In genomic region chr12:131391399-131391798, GRCh38 we compare ENCODE assay signal across 19 cellular contexts.
DNase-seq lines count a peak whose midpoint lies in the region; ATAC-seq and TF ChIP-seq lines count a peak whose summit lies in the region.
"Had no signal": no experiment of that assay in that cellular context is flagged by ENCODE, and none has a peak within 500 bp of the region (broad histone marks: within the 10 kb centered on the region; RNA-seq: fewer than 3 reads in every experiment).

No MANE protein-coding gene starts in this region.

- no peak for ATAC-seq in activated naive CD8-positive, alpha-beta T cell treated with anti-CD3 and anti-CD28 coated beads, Interleukin-2, amount 50 U/mL, for 24 hours
- ATAC-seq in GM19397 (IDR thresholded peaks at IDR 0.05; ENCODE audit: unreplicated experiment) = no peak

- H3K27ac Mint-ChIP-seq in glutamatergic neuron (ENCODE audit: unreplicated experiment) = no peak overlapping the region
- H3K27ac Mint-ChIP-seq in activated naive CD8-positive, alpha-beta T cell treated with anti-CD3 and anti-CD28 coated beads, Interleukin-2, amount 50 U/mL, for 24 hours = no peak overlapping the region
- H3K27ac Mint-ChIP-seq: CD14-positive monocyte; CD4-positive, alpha-beta memory T cell had no signal

- H3K4me2 ChIP-seq in Karpas-422 (ENCODE audit: low read depth, low read length, poor library complexity, severe bottlenecking) (no peak overlapping the region), neuronal stem cell (ENCODE audit: insufficient read depth, low read length, poor library complexity, severe bottlenecking) (no peak overlapping the region)
- H3K4me2 ChIP-seq: BLaER1 had no signal

- no peak overlapping the region for H3K23ac ChIP-seq in neuronal stem cell (ENCODE audit: low read depth, low read length, poor library complexity)

- H3K27ac ChIP-seq in Karpas-422 (ENCODE audit: low read length) (no peak overlapping the region), neuronal stem cell (replicated peaks; ENCODE audit: low read length) (no peak overlapping the region)
- H3K27ac ChIP-seq: BLaER1 had no signal

- peak; percentile 5 for DNase-seq in Karpas-422
- DNase-seq in glutamatergic neuron = peak; percentile 57
- DNase-seq in neuronal stem cell (ENCODE audit: low spot score) = no peak
- DNase-seq in activated naive CD8-positive, alpha-beta T cell treated with anti-CD3 and anti-CD28 coated beads, Interleukin-2, amount 50 U/mL, for 24 hours = no peak
- DNase-seq in GM13976 (ENCODE audit: low spot score) = no peak
- no peak for DNase-seq in AG20443 (ENCODE audit: low spot score)
- DNase-seq: ACHN; AML-193; Calu3; CD4-positive, alpha-beta memory T cell; DMS 273 treated with DMSO at 0.1 percent for 48 hours; DMS53; DND-41; EL; HCEC 1CT; KG1 had no signal

- no peak overlapping the region for H2BK15ac ChIP-seq in neuronal stem cell (ENCODE audit: low read length)

- no peak for TF ChIP-seq CTCF in glutamatergic neuron (IDR thresholded peaks at IDR 0.05; ENCODE audit: partially characterized antibody, unreplicated experiment)
- TF ChIP-seq CTCF in GM13976 (IDR thresholded peaks at IDR 0.05; ENCODE audit: borderline replicate concordance, control extremely low read depth, extremely low read depth, insufficient read depth, missing control alignments) = no peak

- H4K8ac ChIP-seq in neuronal stem cell (ENCODE audit: low read depth, low read length) = no peak overlapping the region

- H3K4me3 ChIP-seq in Karpas-422 (ENCODE audit: low read length) (no peak overlapping the region), neuronal stem cell (ENCODE audit: low read length in 2 of 2) (no peak overlapping the region)
- H3K4me3 ChIP-seq: BLaER1 had no signal

- H3K79me2 ChIP-seq in Karpas-422 (ENCODE audit: low read length) = no peaks in the 10 kb centered on the region

- H3K36me3 ChIP-seq in Karpas-422 (ENCODE audit: insufficient read depth, low read length) (no peaks in the 10 kb centered on the region), neuronal stem cell (replicated peaks in 1 of 2; ENCODE audit: control insufficient read depth in 2 of 2, insufficient read depth in 2 of 2, low read length in 2 of 2) (no peaks in the 10 kb centered on the region)
- H3K36me3 ChIP-seq: BLaER1 had no signal

- H4K91ac ChIP-seq in neuronal stem cell (ENCODE audit: low read depth, low read length, poor library complexity) = no peak overlapping the region

- no peak overlapping the region for H2BK120ac ChIP-seq in neuronal stem cell (ENCODE audit: low read depth, low read length)

- H3K9me3 ChIP-seq in Karpas-422 (ENCODE audit: low read length) (no peaks in the 10 kb centered on the region), neuronal stem cell (replicated peaks in 1 of 2; ENCODE audit: control insufficient read depth in 2 of 2, insufficient read depth in 1 of 2, low read depth in 1 of 2, low read length in 2 of 2) (peaks cover 5% of the 10 kb centered on the region in 2 donors)

- H4K20me1 ChIP-seq in Karpas-422 (ENCODE audit: insufficient read depth, low read depth, low read length) = no peaks in the 10 kb centered on the region
- H4K20me1 ChIP-seq: BLaER1 had no signal

- H3K18ac ChIP-seq in neuronal stem cell (ENCODE audit: low read length) = no peak overlapping the region

- peaks cover 5% of the 10 kb centered on the region for H3K36me3 Mint-ChIP-seq in glutamatergic neuron (ENCODE audit: unreplicated experiment)
- H3K36me3 Mint-ChIP-seq in activated naive CD8-positive, alpha-beta T cell treated with anti-CD3 and anti-CD28 coated beads, Interleukin-2, amount 50 U/mL, for 24 hours (ENCODE audit: low read depth) = no peaks in the 10 kb centered on the region
- H3K36me3 Mint-ChIP-seq: CD14-positive monocyte; CD4-positive, alpha-beta memory T cell had no signal

- WGBS in neuronal stem cell (ENCODE audit: extremely low coverage in 2 of 2, insufficient read length in 2 of 2, insufficient replicate concordance in 1 of 2), 2 donors = no CpG with 5 or more reads among the region's 10 CpGs

- peaks cover 11% of the 10 kb centered on the region for H3K4me1 Mint-ChIP-seq in glutamatergic neuron (ENCODE audit: low read depth, unreplicated experiment)
- H3K4me1 Mint-ChIP-seq in activated naive CD8-positive, alpha-beta T cell treated with anti-CD3 and anti-CD28 coated beads, Interleukin-2, amount 50 U/mL, for 24 hours = peaks cover 1% of the 10 kb centered on the region
- H3K4me1 Mint-ChIP-seq: CD14-positive monocyte; CD4-positive, alpha-beta memory T cell had no signal

- no peaks in the 10 kb centered on the region for H3K27me3 ChIP-seq in Karpas-422 (ENCODE audit: low read length)
- H3K27me3 ChIP-seq in neuronal stem cell (ENCODE audit: control insufficient read depth in 3 of 3, insufficient read depth in 3 of 3, low read depth in 1 of 3, low read length in 3 of 3) = no peaks in the 10 kb centered on the region
- H3K27me3 ChIP-seq: BLaER1 had no signal

- peak overlapping the region; percentile 48 for H2BK5ac ChIP-seq in neuronal stem cell (ENCODE audit: low read length)

- peak overlapping the region; percentile 21 for H3K4me3 Mint-ChIP-seq in glutamatergic neuron (ENCODE audit: unreplicated experiment)
- H3K4me3 Mint-ChIP-seq in activated naive CD8-positive, alpha-beta T cell treated with anti-CD3 and anti-CD28 coated beads, Interleukin-2, amount 50 U/mL, for 24 hours = no peak overlapping the region
- H3K4me3 Mint-ChIP-seq: CD14-positive monocyte; CD4-positive, alpha-beta memory T cell had no signal

- peaks cover 13% of the 10 kb centered on the region for H3K9me3 Mint-ChIP-seq in glutamatergic neuron (ENCODE audit: unreplicated experiment)
- no peaks in the 10 kb centered on the region for H3K9me3 Mint-ChIP-seq in activated naive CD8-positive, alpha-beta T cell treated with anti-CD3 and anti-CD28 coated beads, Interleukin-2, amount 50 U/mL, for 24 hours
- H3K9me3 Mint-ChIP-seq: CD14-positive monocyte had no signal

- peaks cover 8% of the 10 kb centered on the region for H3K27me3 Mint-ChIP-seq in glutamatergic neuron (ENCODE audit: unreplicated experiment)
- peaks cover 3% of the 10 kb centered on the region for H3K27me3 Mint-ChIP-seq in activated naive CD8-positive, alpha-beta T cell treated with anti-CD3 and anti-CD28 coated beads, Interleukin-2, amount 50 U/mL, for 24 hours

- H2AK5ac ChIP-seq in neuronal stem cell (ENCODE audit: low read depth, low read length) = no peak overlapping the region

- in situ Hi-C loops in GM13976 (cut with MboI; ENCODE audit: low sequenced_read_pairs, unreplicated experiment) = no loop called here

- H3K4me1 ChIP-seq in Karpas-422 (ENCODE audit: low read length) = no peaks in the 10 kb centered on the region
- peaks cover 0 to 20% of the 10 kb centered on the region in 2 donors for H3K4me1 ChIP-seq in neuronal stem cell (ENCODE audit: control insufficient read depth in 2 of 2, insufficient read depth in 1 of 2, low read depth in 1 of 2, low read length in 2 of 2)

- H3K9ac ChIP-seq in Karpas-422 (ENCODE audit: low read length) (no peak overlapping the region), neuronal stem cell (ENCODE audit: low read depth, low read length, poor library complexity) (no peak overlapping the region)
- H3K9ac ChIP-seq: BLaER1 had no signal

- no peak overlapping the region for H2AFZ ChIP-seq in Karpas-422 (ENCODE audit: low read length)
- no peak overlapping the region for H2AFZ ChIP-seq in neuronal stem cell (ENCODE audit: low read length)

- H3K14ac ChIP-seq in neuronal stem cell (ENCODE audit: low read length) = no peak overlapping the region

- H3K4ac ChIP-seq in neuronal stem cell (ENCODE audit: low read length) = no peak overlapping the region

- H3K79me1 ChIP-seq in neuronal stem cell (ENCODE audit: low read depth, low read length) = no peaks in the 10 kb centered on the region

- H3K9me2 ChIP-seq in Karpas-422 (replicated peaks; ENCODE audit: insufficient read depth, low read length) = no peaks in the 10 kb centered on the region

- no peak overlapping the region for H2BK12ac ChIP-seq in neuronal stem cell (ENCODE audit: low read length)

Comparison
In these comparisons a context has a peak if more than half of its experiments do, and no peak if none do; other contexts are left out.
1. DNase-seq: peak in Karpas-422 (single experiment) and glutamatergic neuron (single experiment); none in neuronal stem cell (single experiment), activated naive CD8-positive, alpha-beta T cell treated with anti-CD3 and anti-CD28 coated beads, Interleukin-2, amount 50 U/mL, for 24 hours (single experiment), GM13976 (single experiment) and AG20443 (single experiment).